Comparison of ENCODE assay signal across 1 cellular context in the genomic region with DNA sequence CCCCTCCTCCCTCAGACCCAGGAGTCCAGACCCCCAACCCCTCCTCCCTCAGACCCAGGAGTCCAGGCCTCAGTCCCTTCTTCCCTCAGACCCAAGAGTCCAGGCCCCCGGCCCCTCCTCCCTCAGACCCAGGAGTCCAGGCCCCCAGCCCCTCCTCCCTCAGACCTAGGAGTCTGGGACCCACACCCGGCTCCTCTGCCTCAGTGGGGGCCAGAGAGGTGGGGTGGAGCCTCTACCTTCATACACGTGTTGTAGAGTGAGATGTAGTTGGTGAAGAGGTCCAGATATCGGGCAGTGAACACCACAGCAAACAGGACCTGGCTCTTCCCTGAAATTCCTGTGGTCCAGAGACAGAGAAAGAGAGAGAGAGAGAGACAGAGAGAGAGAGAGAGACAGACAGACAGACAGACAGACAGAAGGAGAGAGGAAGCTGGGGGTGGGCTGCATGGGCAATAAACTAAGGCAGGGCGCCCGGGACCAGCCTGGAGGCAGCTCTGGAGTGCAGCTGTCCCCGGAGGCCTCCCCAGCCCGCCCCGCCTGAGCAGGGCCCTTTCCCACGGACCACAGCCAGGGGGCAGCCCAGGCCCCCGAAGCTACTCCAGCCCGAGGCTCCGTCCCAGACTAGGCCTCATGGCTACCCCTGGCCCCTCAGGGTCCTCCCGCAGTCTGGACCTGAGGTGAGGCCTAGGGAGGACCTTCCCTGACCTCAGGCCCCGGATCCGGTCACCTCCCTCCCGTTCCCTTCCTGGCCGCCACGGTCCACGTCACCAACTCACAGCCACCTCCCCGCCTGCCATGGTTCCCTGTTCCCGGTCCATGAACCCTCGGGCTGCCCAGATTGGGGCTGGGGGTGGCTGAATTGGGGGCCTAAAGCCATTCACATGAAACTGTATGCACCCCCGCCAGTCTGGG.
TF ChIP-seq lines count a peak whose summit lies in the region.

No MANE protein-coding gene starts in this region.

TF ChIP-seq in HepG2, 621 proteins besides CTCF, POLR2A, EP300 and RAD21 (continued from another document and continues in another):
- TF ChIP-seq, protein P1, sequence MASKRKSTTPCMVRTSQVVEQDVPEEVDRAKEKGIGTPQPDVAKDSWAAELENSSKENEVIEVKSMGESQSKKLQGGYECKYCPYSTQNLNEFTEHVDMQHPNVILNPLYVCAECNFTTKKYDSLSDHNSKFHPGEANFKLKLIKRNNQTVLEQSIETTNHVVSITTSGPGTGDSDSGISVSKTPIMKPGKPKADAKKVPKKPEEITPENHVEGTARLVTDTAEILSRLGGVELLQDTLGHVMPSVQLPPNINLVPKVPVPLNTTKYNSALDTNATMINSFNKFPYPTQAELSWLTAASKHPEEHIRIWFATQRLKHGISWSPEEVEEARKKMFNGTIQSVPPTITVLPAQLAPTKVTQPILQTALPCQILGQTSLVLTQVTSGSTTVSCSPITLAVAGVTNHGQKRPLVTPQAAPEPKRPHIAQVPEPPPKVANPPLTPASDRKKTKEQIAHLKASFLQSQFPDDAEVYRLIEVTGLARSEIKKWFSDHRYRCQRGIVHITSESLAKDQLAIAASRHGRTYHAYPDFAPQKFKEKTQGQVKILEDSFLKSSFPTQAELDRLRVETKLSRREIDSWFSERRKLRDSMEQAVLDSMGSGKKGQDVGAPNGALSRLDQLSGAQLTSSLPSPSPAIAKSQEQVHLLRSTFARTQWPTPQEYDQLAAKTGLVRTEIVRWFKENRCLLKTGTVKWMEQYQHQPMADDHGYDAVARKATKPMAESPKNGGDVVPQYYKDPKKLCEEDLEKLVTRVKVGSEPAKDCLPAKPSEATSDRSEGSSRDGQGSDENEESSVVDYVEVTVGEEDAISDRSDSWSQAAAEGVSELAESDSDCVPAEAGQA (IDR thresholded peaks at IDR 0.05; ENCODE audit: low read depth), result no peak
- TF ChIP-seq, protein P1 (CRISPR knock-in tag; IDR thresholded peaks at IDR 0.05; ENCODE audit: borderline replicate concordance), result peak; percentile 87
- TF ChIP-seq ZNF883 (CRISPR knock-in tag; IDR thresholded peaks at IDR 0.05; ENCODE audit: not compliant biosample characterization) (no peak), EZH2 (conservative IDR thresholded peaks at IDR 0.05; ENCODE audit: low read depth, low read length) (no peak), NCOR1 (IDR thresholded peaks at IDR 0.05; ENCODE audit: borderline replicate concordance, low read length) (no peak), ZNF124 (CRISPR knock-in tag; IDR thresholded peaks at IDR 0.05) (peak; percentile 61; the same call in 1 of the 2 replicates), ZBTB8A (CRISPR knock-in tag; IDR thresholded peaks at IDR 0.05; ENCODE audit: borderline replicate concordance, low read depth) (no peak), MYNN (CRISPR knock-in tag; IDR thresholded peaks at IDR 0.05; ENCODE audit: low read depth) (no peak), ZNF251 (CRISPR knock-in tag; IDR thresholded peaks at IDR 0.05) (0 out of 2 replicates have a peak, but pooled peaks have one; percentile 50), BORCS8-MEF2B (CRISPR knock-in tag; IDR thresholded peaks at IDR 0.05) (no peak), ZNF747 (CRISPR knock-in tag; IDR thresholded peaks at IDR 0.05; ENCODE audit: borderline replicate concordance) (no peak), NFE2L2 (IDR thresholded peaks at IDR 0.05; ENCODE audit: low read length) (no peak), ZNF383 (CRISPR knock-in tag; IDR thresholded peaks at IDR 0.05; ENCODE audit: borderline replicate concordance) (peak; percentile 86; the same call in 1 of the 2 replicates), HDAC1 (CRISPR knock-in tag; IDR thresholded peaks at IDR 0.05) (peak; percentile 64; the same call in 1 of the 2 replicates), NFIB (CRISPR knock-in tag; IDR thresholded peaks at IDR 0.05; ENCODE audit: borderline replicate concordance) (no peak), TCF7L2 (IDR thresholded peaks at IDR 0.05; ENCODE audit: low read depth, low read length) (no peak), CEBPB (IDR thresholded peaks at IDR 0.05; ENCODE audit: borderline replicate concordance, low read depth, low read length) (no peak), NAIF1 (CRISPR knock-in tag; IDR thresholded peaks at IDR 0.05; ENCODE audit: borderline replicate concordance) (no peak), NFATC3 (CRISPR knock-in tag; IDR thresholded peaks at IDR 0.05) (no peak), TMF1 (CRISPR knock-in tag; IDR thresholded peaks at IDR 0.05; ENCODE audit: low read depth) (no peak), ZNF367 (CRISPR knock-in tag; IDR thresholded peaks at IDR 0.05; ENCODE audit: borderline replicate concordance) (no peak), SOX13 (IDR thresholded peaks at IDR 0.05) (no peak), SOX13 (CRISPR knock-in tag; conservative IDR thresholded peaks at IDR 0.05 in 1 of 2, IDR thresholded peaks at IDR 0.05 in 1 of 2) (no peak), ZNF136 (CRISPR knock-in tag; IDR thresholded peaks at IDR 0.05; ENCODE audit: low read depth) (no peak), RARG (CRISPR knock-in tag; IDR thresholded peaks at IDR 0.05; ENCODE audit: low read depth) (peak; percentile 56; the same call in 1 of the 2 replicates), PAWR (CRISPR knock-in tag; IDR thresholded peaks at IDR 0.05; ENCODE audit: borderline replicate concordance) (peak; percentile 91; the same call in 1 of the 2 replicates), ATAD3A (CRISPR knock-in tag; IDR thresholded peaks at IDR 0.05) (peak; percentile 93), ATRX (CRISPR knock-in tag; IDR thresholded peaks at IDR 0.05; ENCODE audit: borderline replicate concordance) (no peak), ZNF598 (CRISPR knock-in tag; IDR thresholded peaks at IDR 0.05; ENCODE audit: borderline replicate concordance) (peak; percentile 37; the same call in 1 of the 2 replicates)
- TF ChIP-seq, protein P2, sequence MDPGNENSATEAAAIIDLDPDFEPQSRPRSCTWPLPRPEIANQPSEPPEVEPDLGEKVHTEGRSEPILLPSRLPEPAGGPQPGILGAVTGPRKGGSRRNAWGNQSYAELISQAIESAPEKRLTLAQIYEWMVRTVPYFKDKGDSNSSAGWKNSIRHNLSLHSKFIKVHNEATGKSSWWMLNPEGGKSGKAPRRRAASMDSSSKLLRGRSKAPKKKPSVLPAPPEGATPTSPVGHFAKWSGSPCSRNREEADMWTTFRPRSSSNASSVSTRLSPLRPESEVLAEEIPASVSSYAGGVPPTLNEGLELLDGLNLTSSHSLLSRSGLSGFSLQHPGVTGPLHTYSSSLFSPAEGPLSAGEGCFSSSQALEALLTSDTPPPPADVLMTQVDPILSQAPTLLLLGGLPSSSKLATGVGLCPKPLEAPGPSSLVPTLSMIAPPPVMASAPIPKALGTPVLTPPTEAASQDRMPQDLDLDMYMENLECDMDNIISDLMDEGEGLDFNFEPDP (CRISPR knock-in tag; conservative IDR thresholded peaks at IDR 0.05), result peak; percentile 90
- TF ChIP-seq, protein P3, sequence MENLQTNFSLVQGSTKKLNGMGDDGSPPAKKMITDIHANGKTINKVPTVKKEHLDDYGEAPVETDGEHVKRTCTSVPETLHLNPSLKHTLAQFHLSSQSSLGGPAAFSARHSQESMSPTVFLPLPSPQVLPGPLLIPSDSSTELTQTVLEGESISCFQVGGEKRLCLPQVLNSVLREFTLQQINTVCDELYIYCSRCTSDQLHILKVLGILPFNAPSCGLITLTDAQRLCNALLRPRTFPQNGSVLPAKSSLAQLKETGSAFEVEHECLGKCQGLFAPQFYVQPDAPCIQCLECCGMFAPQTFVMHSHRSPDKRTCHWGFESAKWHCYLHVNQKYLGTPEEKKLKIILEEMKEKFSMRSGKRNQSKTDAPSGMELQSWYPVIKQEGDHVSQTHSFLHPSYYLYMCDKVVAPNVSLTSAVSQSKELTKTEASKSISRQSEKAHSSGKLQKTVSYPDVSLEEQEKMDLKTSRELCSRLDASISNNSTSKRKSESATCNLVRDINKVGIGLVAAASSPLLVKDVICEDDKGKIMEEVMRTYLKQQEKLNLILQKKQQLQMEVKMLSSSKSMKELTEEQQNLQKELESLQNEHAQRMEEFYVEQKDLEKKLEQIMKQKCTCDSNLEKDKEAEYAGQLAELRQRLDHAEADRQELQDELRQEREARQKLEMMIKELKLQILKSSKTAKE (CRISPR knock-in tag; IDR thresholded peaks at IDR 0.05; ENCODE audit: borderline replicate concordance), result no peak
- TF ChIP-seq, protein P4, sequence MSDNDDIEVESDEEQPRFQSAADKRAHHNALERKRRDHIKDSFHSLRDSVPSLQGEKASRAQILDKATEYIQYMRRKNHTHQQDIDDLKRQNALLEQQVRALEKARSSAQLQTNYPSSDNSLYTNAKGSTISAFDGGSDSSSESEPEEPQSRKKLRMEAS (IDR thresholded peaks at IDR 0.05), result no peak
- TF ChIP-seq, protein P5, sequence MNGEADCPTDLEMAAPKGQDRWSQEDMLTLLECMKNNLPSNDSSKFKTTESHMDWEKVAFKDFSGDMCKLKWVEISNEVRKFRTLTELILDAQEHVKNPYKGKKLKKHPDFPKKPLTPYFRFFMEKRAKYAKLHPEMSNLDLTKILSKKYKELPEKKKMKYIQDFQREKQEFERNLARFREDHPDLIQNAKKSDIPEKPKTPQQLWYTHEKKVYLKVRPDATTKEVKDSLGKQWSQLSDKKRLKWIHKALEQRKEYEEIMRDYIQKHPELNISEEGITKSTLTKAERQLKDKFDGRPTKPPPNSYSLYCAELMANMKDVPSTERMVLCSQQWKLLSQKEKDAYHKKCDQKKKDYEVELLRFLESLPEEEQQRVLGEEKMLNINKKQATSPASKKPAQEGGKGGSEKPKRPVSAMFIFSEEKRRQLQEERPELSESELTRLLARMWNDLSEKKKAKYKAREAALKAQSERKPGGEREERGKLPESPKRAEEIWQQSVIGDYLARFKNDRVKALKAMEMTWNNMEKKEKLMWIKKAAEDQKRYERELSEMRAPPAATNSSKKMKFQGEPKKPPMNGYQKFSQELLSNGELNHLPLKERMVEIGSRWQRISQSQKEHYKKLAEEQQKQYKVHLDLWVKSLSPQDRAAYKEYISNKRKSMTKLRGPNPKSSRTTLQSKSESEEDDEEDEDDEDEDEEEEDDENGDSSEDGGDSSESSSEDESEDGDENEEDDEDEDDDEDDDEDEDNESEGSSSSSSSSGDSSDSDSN (CRISPR knock-in tag; IDR thresholded peaks at IDR 0.05), result peak; percentile 100
- TF ChIP-seq, protein P6, sequence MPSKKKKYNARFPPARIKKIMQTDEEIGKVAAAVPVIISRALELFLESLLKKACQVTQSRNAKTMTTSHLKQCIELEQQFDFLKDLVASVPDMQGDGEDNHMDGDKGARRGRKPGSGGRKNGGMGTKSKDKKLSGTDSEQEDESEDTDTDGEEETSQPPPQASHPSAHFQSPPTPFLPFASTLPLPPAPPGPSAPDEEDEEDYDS (CRISPR knock-in tag; IDR thresholded peaks at IDR 0.05), result peak; percentile 21; the same call in 1 of the 2 replicates
- TF ChIP-seq, protein P7, sequence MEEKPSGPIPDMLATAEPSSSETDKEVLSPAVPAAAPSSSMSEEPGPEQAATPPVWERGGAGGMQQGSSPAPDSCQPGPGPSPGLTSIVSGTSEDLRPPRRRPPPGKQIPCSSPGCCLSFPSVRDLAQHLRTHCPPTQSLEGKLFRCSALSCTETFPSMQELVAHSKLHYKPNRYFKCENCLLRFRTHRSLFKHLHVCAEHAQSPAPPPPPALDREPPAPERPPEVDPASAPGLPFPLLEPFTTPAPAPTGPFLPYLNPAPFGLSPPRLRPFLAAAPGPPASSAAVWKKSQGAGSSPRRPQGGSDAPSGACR (CRISPR knock-in tag; IDR thresholded peaks at IDR 0.05), result peak; percentile 78; the same call in 1 of the 2 replicates
- TF ChIP-seq, protein P8, sequence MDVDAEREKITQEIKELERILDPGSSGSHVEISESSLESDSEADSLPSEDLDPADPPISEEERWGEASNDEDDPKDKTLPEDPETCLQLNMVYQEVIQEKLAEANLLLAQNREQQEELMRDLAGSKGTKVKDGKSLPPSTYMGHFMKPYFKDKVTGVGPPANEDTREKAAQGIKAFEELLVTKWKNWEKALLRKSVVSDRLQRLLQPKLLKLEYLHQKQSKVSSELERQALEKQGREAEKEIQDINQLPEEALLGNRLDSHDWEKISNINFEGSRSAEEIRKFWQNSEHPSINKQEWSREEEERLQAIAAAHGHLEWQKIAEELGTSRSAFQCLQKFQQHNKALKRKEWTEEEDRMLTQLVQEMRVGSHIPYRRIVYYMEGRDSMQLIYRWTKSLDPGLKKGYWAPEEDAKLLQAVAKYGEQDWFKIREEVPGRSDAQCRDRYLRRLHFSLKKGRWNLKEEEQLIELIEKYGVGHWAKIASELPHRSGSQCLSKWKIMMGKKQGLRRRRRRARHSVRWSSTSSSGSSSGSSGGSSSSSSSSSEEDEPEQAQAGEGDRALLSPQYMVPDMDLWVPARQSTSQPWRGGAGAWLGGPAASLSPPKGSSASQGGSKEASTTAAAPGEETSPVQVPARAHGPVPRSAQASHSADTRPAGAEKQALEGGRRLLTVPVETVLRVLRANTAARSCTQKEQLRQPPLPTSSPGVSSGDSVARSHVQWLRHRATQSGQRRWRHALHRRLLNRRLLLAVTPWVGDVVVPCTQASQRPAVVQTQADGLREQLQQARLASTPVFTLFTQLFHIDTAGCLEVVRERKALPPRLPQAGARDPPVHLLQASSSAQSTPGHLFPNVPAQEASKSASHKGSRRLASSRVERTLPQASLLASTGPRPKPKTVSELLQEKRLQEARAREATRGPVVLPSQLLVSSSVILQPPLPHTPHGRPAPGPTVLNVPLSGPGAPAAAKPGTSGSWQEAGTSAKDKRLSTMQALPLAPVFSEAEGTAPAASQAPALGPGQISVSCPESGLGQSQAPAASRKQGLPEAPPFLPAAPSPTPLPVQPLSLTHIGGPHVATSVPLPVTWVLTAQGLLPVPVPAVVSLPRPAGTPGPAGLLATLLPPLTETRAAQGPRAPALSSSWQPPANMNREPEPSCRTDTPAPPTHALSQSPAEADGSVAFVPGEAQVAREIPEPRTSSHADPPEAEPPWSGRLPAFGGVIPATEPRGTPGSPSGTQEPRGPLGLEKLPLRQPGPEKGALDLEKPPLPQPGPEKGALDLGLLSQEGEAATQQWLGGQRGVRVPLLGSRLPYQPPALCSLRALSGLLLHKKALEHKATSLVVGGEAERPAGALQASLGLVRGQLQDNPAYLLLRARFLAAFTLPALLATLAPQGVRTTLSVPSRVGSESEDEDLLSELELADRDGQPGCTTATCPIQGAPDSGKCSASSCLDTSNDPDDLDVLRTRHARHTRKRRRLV (CRISPR knock-in tag; IDR thresholded peaks at IDR 0.05), result no peak
- TF ChIP-seq, protein P9, sequence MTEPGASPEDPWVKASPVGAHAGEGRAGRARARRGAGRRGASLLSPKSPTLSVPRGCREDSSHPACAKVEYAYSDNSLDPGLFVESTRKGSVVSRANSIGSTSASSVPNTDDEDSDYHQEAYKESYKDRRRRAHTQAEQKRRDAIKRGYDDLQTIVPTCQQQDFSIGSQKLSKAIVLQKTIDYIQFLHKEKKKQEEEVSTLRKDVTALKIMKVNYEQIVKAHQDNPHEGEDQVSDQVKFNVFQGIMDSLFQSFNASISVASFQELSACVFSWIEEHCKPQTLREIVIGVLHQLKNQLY (CRISPR knock-in tag; IDR thresholded peaks at IDR 0.05), result no peak
